In genomic region chr21:45982758-45983731, GRCh38 we compare ENCODE assay signal across 8 cellular contexts. TPM values are rescaled to one million over a fixed set of nuclear protein-coding genes. Genes with fewer than 3 reads are reported as not detected.
A peak's percentile ranks its signal among the peaks of the same experiment; 100 is the strongest.
DNase-seq lines count a peak whose midpoint lies in the region; ATAC-seq and TF ChIP-seq lines count a peak whose summit lies in the region.

No MANE protein-coding gene starts in this region.

- intact Hi-C loops in left lung (cut with DNase I) (loop anchor here in 1 of 2 donors (5.0 kb wide), 1 partner anchor 114 kb away; the partner anchor contains the start of gene COL6A2), testis (cut with DNase I; ENCODE audit: low total_unique reads) (no loop called here)

- TF ChIP-seq CTCF in left lung (IDR thresholded peaks at IDR 0.05) (no peak), testis (IDR thresholded peaks at IDR 0.05) (no peak)

- H3K27me3 ChIP-seq in left lung = peaks cover 0 to 45% of the 10 kb centered on the region in 2 donors
- H3K27me3 ChIP-seq in testis = no peaks in the 10 kb centered on the region

- no peak for ATAC-seq in activated CD4-positive, CD25-positive, alpha-beta regulatory T cell treated with anti-CD3 and anti-CD28 coated beads, Interleukin-2, amount 50 U/mL, for 24 hours
- ATAC-seq in left lung (no peak), HG03097 (IDR thresholded peaks at IDR 0.05; ENCODE audit: low FRiP score, unreplicated experiment) (no peak)

- H3K27ac ChIP-seq in left lung = peak overlapping the region in 1 of 2 donors; percentile 66
- H3K27ac ChIP-seq in testis = peak overlapping the region; percentile 47 to 87

- no peak for TF ChIP-seq POLR2A in testis (IDR thresholded peaks at IDR 0.05)

- WGBS in testis, 2 donors = 34 to 40% methylated on average over 17 to 53 of the region's 53 CpGs

- H3K36me3 ChIP-seq in left lung (peaks cover 0 to 15% of the 10 kb centered on the region in 2 donors), testis (ENCODE audit: low read depth, missing control alignments) (no peaks in the 10 kb centered on the region)

- peaks cover 3 to 17% of the 10 kb centered on the region in 2 donors for H3K4me1 ChIP-seq in left lung
- H3K4me1 ChIP-seq in testis = peaks cover 7% of the 10 kb centered on the region

- H3K4me3 ChIP-seq in left lung (peak overlapping the region; percentile 52), testis (peak overlapping the region; percentile 74 to 80)

- peak; percentile 25 for DNase-seq in activated CD4-positive, CD25-positive, alpha-beta regulatory T cell treated with anti-CD3 and anti-CD28 coated beads, Interleukin-2, amount 50 U/mL, for 72 hours
- DNase-seq in astrocyte of the hippocampus (ENCODE audit: low read depth, low spot score) = peak; percentile 26
- DNase-seq in left lung = peak; percentile 30 to 66
- DNase-seq in testis = no peak
- DNase-seq in pons (ENCODE audit: low spot score) = no peak
- no peak for DNase-seq in HUDEP-2 (lab: John Stamatoyannopoulos, UW; ENCODE audit: unreplicated experiment in 76 of 76)

- H3K9me3 ChIP-seq in left lung (no peaks in the 10 kb centered on the region), testis (no peaks in the 10 kb centered on the region)

RNA-seq across cellular contexts. Expression of gene COL6A1, which starts 1.5 kb away (rescaled TPM):
- total RNA-seq in left lung = 100 to 1,000 TPM; 272 to 322 TPM
- 100 to 1,000 TPM; 166 to 178 TPM for total RNA-seq in testis
- polyA plus RNA-seq in testis (ENCODE audit: insufficient read depth, low read depth, low replicate concordance) = 197 TPM

Comparison
In these comparisons a context has a peak if more than half of its experiments do, and no peak if none do; other contexts are left out.
1. DNase-seq: peak in activated CD4-positive, CD25-positive, alpha-beta regulatory T cell treated with anti-CD3 and anti-CD28 coated beads, Interleukin-2, amount 50 U/mL, for 72 hours (single experiment), astrocyte of the hippocampus (single experiment) and left lung (2 of 2); none in testis (single experiment), pons (single experiment) and HUDEP-2 (0 of 76).